20 cellular contexts compared by ENCODE assay signal in the genomic region with DNA sequence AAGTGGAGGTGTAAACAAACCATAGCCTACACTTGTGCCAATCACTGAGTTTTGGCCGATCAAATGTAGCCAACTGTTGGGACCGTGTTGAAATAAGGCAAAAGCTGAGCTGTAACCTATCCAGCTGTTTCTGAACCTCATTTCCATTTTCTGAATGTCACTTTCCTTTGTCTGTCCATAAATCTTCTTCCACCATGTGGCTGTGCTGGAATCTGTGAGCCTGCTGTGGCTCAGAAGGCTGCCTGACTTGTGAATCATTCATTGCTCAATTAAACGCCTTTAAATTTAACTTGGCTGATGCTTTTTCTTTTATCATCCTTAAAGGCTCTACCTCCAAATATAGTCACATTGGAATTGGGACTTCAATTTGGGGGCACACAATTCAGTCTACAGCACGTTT.
DNase-seq lines count a peak whose midpoint lies in the region; ATAC-seq, FAIRE-seq and TF ChIP-seq lines count a peak whose summit lies in the region.
"Had no signal": no experiment of that assay in that cellular context is flagged by ENCODE, and none has a peak within 500 bp of the region (broad histone marks: within the 10 kb centered on the region; RNA-seq: fewer than 3 reads in every experiment).

No MANE protein-coding gene starts in this region.

- TF ChIP-seq CTCF in omental fat pad (IDR thresholded peaks at IDR 0.05), result no peak

- FAIRE-seq in HTR-8/SVneo (lab: Jason Lieb, UNC), result no peak
- FAIRE-seq: GM12892, kidney had no signal

- no peak for ATAC-seq in GM21447 (IDR thresholded peaks at IDR 0.05; ENCODE audit: unreplicated experiment)
- ATAC-seq in omental fat pad (ENCODE audit: low FRiP score), result no peak
- ATAC-seq: sciatic nerve had no signal

- peak; percentile 52 for DNase-seq in AG20443 (ENCODE audit: low spot score)
- DNase-seq in LHCN-M2 (ENCODE audit: low read depth), result peak; percentile 96
- peak; percentile 73 for DNase-seq in astrocyte of the hippocampus (ENCODE audit: low read depth, low spot score)
- DNase-seq in kidney tubule cell (ENCODE audit: low spot score), result peak; percentile 74
- DNase-seq in HTR-8/SVneo (ENCODE audit: insufficient read length, low spot score), result no peak
- no peak for DNase-seq in omental fat pad (ENCODE audit: low spot score)
- no peak for DNase-seq in HK-2 (ENCODE audit: unreplicated experiment)
- DNase-seq: activated CD4-positive, alpha-beta T cell treated with anti-CD3 and anti-CD28 coated beads, Interleukin-2, amount 10 ng/mL, durations not matched to agents 7 days and 5 days; activated naive CD4-positive, alpha-beta T cell treated with anti-CD3 and anti-CD28 coated beads for 36 hours; Caco-2; dorsolateral prefrontal cortex; esophagus squamous epithelium; GOT3; kidney; NCI-H1436 treated with DMSO at 0.1 percent for 48 hours; NCI-H2227 treated with DMSO at 0.1 percent for 48 hours; NK-92 treated with Interleukin-12 subunit alpha and Interleukin-12 subunit beta, amount 100 ng/mL, for 24 hours had no signal

Comparison
In these comparisons a context has a peak if more than half of its experiments do, and no peak if none do; other contexts are left out.
1. DNase-seq: peak in AG20443 (single experiment), LHCN-M2 (single experiment), astrocyte of the hippocampus (single experiment) and kidney tubule cell (single experiment); none in HTR-8/SVneo (single experiment), omental fat pad (single experiment) and HK-2 (single experiment).